ENCODE assay signal across 20 cellular contexts in genomic region chr5:55523293-55523692, GRCh38. TPM values are rescaled to one million over a fixed set of nuclear protein-coding genes. Genes with fewer than 3 reads are reported as not detected.
DNase-seq lines count a peak whose midpoint lies in the region; ATAC-seq, FAIRE-seq and TF ChIP-seq lines count a peak whose summit lies in the region.
"Had no signal": no experiment of that assay in that cellular context is flagged by ENCODE, and none has a peak within 500 bp of the region (broad histone marks: within the 10 kb centered on the region; RNA-seq: fewer than 3 reads in every experiment).

No MANE protein-coding gene starts in this region.

- 90% methylated on average over 2 of the region's 2 CpGs for WGBS in A549 (ENCODE audit: missing lambda C conversion rate)
- 96% methylated on average over 2 of the region's 2 CpGs for WGBS in esophagus muscularis mucosa
- WGBS in trophoblast cell (ENCODE audit: extremely low coverage, insufficient coverage, insufficient read length), result no CpG with 5 or more reads among the region's 2 CpGs

- H3K27me3 Mint-ChIP-seq in activated CD8-positive, alpha-beta T cell treated with anti-CD3 and anti-CD28 coated beads, Interleukin-2, amount 10 ng/mL, durations not matched to agents 7 days and 5 days (ENCODE audit: low read depth), result no peaks in the 10 kb centered on the region
- H3K27me3 Mint-ChIP-seq: B cell had no signal

- H2AFZ ChIP-seq in trophoblast cell (ENCODE audit: insufficient read depth, low read length, poor library complexity), result no peak overlapping the region
- H2AFZ ChIP-seq: GM23338 had no signal

- H3K27me3 ChIP-seq in esophagus muscularis mucosa, result no peaks in the 10 kb centered on the region
- H3K27me3 ChIP-seq in trophoblast cell (ENCODE audit: insufficient read depth, low read length), result no peaks in the 10 kb centered on the region
- H3K27me3 ChIP-seq: BLaER1 had no signal

- no peak for TF ChIP-seq POLR2A in A549 (IDR thresholded peaks at IDR 0.05; ENCODE audit: low read length)
- TF ChIP-seq POLR2A in esophagus muscularis mucosa (IDR thresholded peaks at IDR 0.05; ENCODE audit: low read depth), result no peak

- no peak overlapping the region for H3K18ac ChIP-seq in trophoblast cell (ENCODE audit: low read length)

- H3K79me2 ChIP-seq in trophoblast cell (ENCODE audit: control insufficient read depth, insufficient read depth, low read length, poor library complexity), result peaks cover 5% of the 10 kb centered on the region

- TF ChIP-seq RAD21 in A549 (conservative IDR thresholded peaks at IDR 0.05 in 1 of 2, IDR thresholded peaks at IDR 0.05 in 1 of 2), result no peak

- no peak overlapping the region for H4K8ac ChIP-seq in trophoblast cell (ENCODE audit: low read depth, low read length)

- TF ChIP-seq EP300 in A549 (IDR thresholded peaks at IDR 0.05), result no peak
- TF ChIP-seq EP300 in esophagus muscularis mucosa (IDR thresholded peaks at IDR 0.05), result no peak

- peaks cover 36% of the 10 kb centered on the region for H3K36me3 Mint-ChIP-seq in activated CD8-positive, alpha-beta T cell treated with anti-CD3 and anti-CD28 coated beads, Interleukin-2, amount 10 ng/mL, durations not matched to agents 7 days and 5 days (ENCODE audit: low read depth)
- H3K36me3 Mint-ChIP-seq: CD4-positive, CD25-positive, alpha-beta regulatory T cell had no signal

- H3K14ac ChIP-seq in trophoblast cell (ENCODE audit: low read length), result no peak overlapping the region

- H3K4me1 ChIP-seq in A549 (peaks cover 11% of the 10 kb centered on the region; the same call in 2 of the 3 replicates), esophagus muscularis mucosa (peaks cover 14 to 71% (median 59%) of the 10 kb centered on the region in 4 donors), trophoblast cell (ENCODE audit: control insufficient read depth in 1 of 2, insufficient read depth in 2 of 2, low read length in 2 of 2) (peaks cover 2 to 4% of the 10 kb centered on the region in 2 experiments)
- H3K4me1 ChIP-seq: BLaER1 had no signal

- H3K9me3 Mint-ChIP-seq in activated CD8-positive, alpha-beta T cell treated with anti-CD3 and anti-CD28 coated beads, Interleukin-2, amount 10 ng/mL, durations not matched to agents 7 days and 5 days (ENCODE audit: insufficient read depth), result no peaks in the 10 kb centered on the region
- H3K9me3 Mint-ChIP-seq: CD4-positive, CD25-positive, alpha-beta regulatory T cell; CD8-positive, alpha-beta T cell; GM23338; H9 had no signal

- no peak overlapping the region for H4K12ac ChIP-seq in trophoblast cell (ENCODE audit: low read depth, low read length)

- no peak overlapping the region for H3K4me3 Mint-ChIP-seq in activated CD8-positive, alpha-beta T cell treated with anti-CD3 and anti-CD28 coated beads, Interleukin-2, amount 10 ng/mL, durations not matched to agents 7 days and 5 days
- H3K4me3 Mint-ChIP-seq: B cell; CD4-positive, CD25-positive, alpha-beta regulatory T cell; CD8-positive, alpha-beta T cell; GM23338; H9 had no signal

- no peak overlapping the region for H3K9ac ChIP-seq in trophoblast cell (ENCODE audit: low read length)
- H3K9ac ChIP-seq: BLaER1 had no signal

- H2BK5ac ChIP-seq in trophoblast cell (ENCODE audit: low read depth, low read length, poor library complexity), result no peak overlapping the region

- H3K4me2 ChIP-seq in A549 (0 out of 3 replicates have a peak overlapping the region, but pooled peaks have one; percentile 10), trophoblast cell (ENCODE audit: low read length) (no peak overlapping the region)
- H3K4me2 ChIP-seq: BLaER1, GM23338 had no signal

- ATAC-seq in A549 (no peak), HG02938 (IDR thresholded peaks at IDR 0.05; ENCODE audit: unreplicated experiment) (no peak), GM19035 (IDR thresholded peaks at IDR 0.05; ENCODE audit: unreplicated experiment) (no peak), HG02870 (IDR thresholded peaks at IDR 0.05; ENCODE audit: unreplicated experiment) (no peak)
- ATAC-seq in activated CD8-positive, alpha-beta T cell treated with anti-CD3 and anti-CD28 coated beads, Interleukin-2, amount 10 ng/mL, durations not matched to agents 7 days and 5 days, result no peak
- ATAC-seq: CD8-positive, alpha-beta T cell; GM23338; HCT116 had no signal

- no peak for FAIRE-seq in A549 (lab: Jason Lieb, UNC)
- FAIRE-seq: G401.6, GM12892, GM19239 had no signal

- intact Hi-C loops in esophagus muscularis mucosa (cut with DNase I), result no loop called here

- H3K4me3 ChIP-seq in A549, result no peak overlapping the region
- no peak overlapping the region for H3K4me3 ChIP-seq in esophagus muscularis mucosa
- H3K4me3 ChIP-seq in trophoblast cell (ENCODE audit: low read depth, low read length), result no peak overlapping the region
- H3K4me3 ChIP-seq: BLaER1, GM23338 had no signal

- no peak for DNase-seq in A549 (ENCODE audit: low read depth in 1 of 2, low spot score in 1 of 2)
- peak; percentile 55 for DNase-seq in esophagus muscularis mucosa (ENCODE audit: extremely low spot score)
- peak; percentile 33 to 77 for DNase-seq in trophoblast cell
- no peak for DNase-seq in activated CD8-positive, alpha-beta T cell treated with anti-CD3 and anti-CD28 coated beads, Interleukin-2, amount 10 ng/mL, durations not matched to agents 7 days and 5 days
- DNase-seq: Caco-2; CD4-positive, CD25-positive, alpha-beta regulatory T cell; CD8-positive, alpha-beta T cell; DMS153; DND-41; H9 had no signal

- no peak overlapping the region for H4K91ac ChIP-seq in trophoblast cell (ENCODE audit: low read depth, low read length)

- POLR2A ChIA-PET in A549 (lab: Yijun Ruan, JAX), result no interaction called here
- POLR2A ChIA-PET in activated CD8-positive, alpha-beta T cell treated with anti-CD3 and anti-CD28 coated beads, Interleukin-2, amount 10 ng/mL, durations not matched to agents 7 days and 5 days (lab: Charles Lee), result no interaction called here

- no peaks in the 10 kb centered on the region for H3K79me1 ChIP-seq in trophoblast cell (ENCODE audit: low read length)

- no peak overlapping the region for H2BK12ac ChIP-seq in trophoblast cell (ENCODE audit: low read length)

- H3K36me3 ChIP-seq in esophagus muscularis mucosa, result peaks cover 0 to 4% (median 0%) of the 10 kb centered on the region in 4 donors
- peaks cover 2 to 6% of the 10 kb centered on the region in 2 experiments for H3K36me3 ChIP-seq in trophoblast cell (ENCODE audit: control insufficient read depth in 1 of 2, insufficient read depth in 2 of 2, low read length in 2 of 2)
- H3K36me3 ChIP-seq: BLaER1 had no signal

- TF ChIP-seq CTCF in A549 (IDR thresholded peaks at IDR 0.05) (no peak), esophagus muscularis mucosa (IDR thresholded peaks at IDR 0.05) (no peak)

- H2AK5ac ChIP-seq in trophoblast cell (ENCODE audit: low read length), result no peak overlapping the region

- H3K9me3 ChIP-seq in A549 (no peaks in the 10 kb centered on the region), esophagus muscularis mucosa (no peaks in the 10 kb centered on the region), trophoblast cell (ENCODE audit: insufficient read depth, low read depth, low read length) (no peaks in the 10 kb centered on the region)
- H3K9me3 ChIP-seq: BLaER1, Caco-2 had no signal

- H3K27ac Mint-ChIP-seq in activated CD8-positive, alpha-beta T cell treated with anti-CD3 and anti-CD28 coated beads, Interleukin-2, amount 10 ng/mL, durations not matched to agents 7 days and 5 days, result no peak overlapping the region
- H3K27ac Mint-ChIP-seq: B cell; CD8-positive, alpha-beta T cell had no signal

- no peak overlapping the region for H3K23ac ChIP-seq in trophoblast cell (ENCODE audit: low read length)

- H3K4me1 Mint-ChIP-seq in activated CD8-positive, alpha-beta T cell treated with anti-CD3 and anti-CD28 coated beads, Interleukin-2, amount 10 ng/mL, durations not matched to agents 7 days and 5 days (ENCODE audit: low read depth), result peaks cover 5% of the 10 kb centered on the region
- H3K4me1 Mint-ChIP-seq: B cell had no signal

- CTCF ChIA-PET in A549 (lab: Yijun Ruan, JAX), result no interaction called here
- CTCF ChIA-PET in activated CD8-positive, alpha-beta T cell treated with anti-CD3 and anti-CD28 coated beads, Interleukin-2, amount 10 ng/mL, durations not matched to agents 7 days and 5 days (lab: Charles Lee), result interaction anchor here (0.6 kb wide), 1 partner anchor 9 kb away, joined by 3 read pairs; no protein-coding TSS in a partner anchor

- H3K27ac ChIP-seq in A549, result no peak overlapping the region
- H3K27ac ChIP-seq in esophagus muscularis mucosa (replicated peaks in 1 of 4), result no peak overlapping the region
- H3K27ac ChIP-seq in trophoblast cell (ENCODE audit: low read depth, low read length), result no peak overlapping the region
- H3K27ac ChIP-seq: BLaER1 had no signal

- no peak overlapping the region for H2BK120ac ChIP-seq in trophoblast cell (ENCODE audit: insufficient read depth, low read length, poor library complexity)

- peak overlapping the region; percentile 58 for H3K4ac ChIP-seq in trophoblast cell (ENCODE audit: low read depth, low read length)

TF ChIP-seq in A549, 52 proteins besides CTCF, POLR2A, EP300 and RAD21 (continues in another document):
- TF ChIP-seq HOXB13 (CRISPR knock-in tag; IDR thresholded peaks at IDR 0.05; ENCODE audit: low read depth) (no peak), HEYL (CRISPR knock-in tag; IDR thresholded peaks at IDR 0.05) (no peak), ZFP36 (IDR thresholded peaks at IDR 0.05; ENCODE audit: borderline replicate concordance, partially characterized antibody) (no peak), NR3C1 (IDR thresholded peaks at IDR 0.05) (no peak)
- TF ChIP-seq, protein P1, sequence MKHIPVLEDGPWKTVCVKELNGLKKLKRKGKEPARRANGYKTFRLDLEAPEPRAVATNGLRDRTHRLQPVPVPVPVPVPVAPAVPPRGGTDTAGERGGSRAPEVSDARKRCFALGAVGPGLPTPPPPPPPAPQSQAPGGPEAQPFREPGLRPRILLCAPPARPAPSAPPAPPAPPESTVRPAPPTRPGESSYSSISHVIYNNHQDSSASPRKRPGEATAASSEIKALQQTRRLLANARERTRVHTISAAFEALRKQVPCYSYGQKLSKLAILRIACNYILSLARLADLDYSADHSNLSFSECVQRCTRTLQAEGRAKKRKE (CRISPR knock-in tag; IDR thresholded peaks at IDR 0.05; ENCODE audit: low read depth), result no peak

RNA-seq across cellular contexts. Expression of gene PLPP1, which starts 11.5 kb away (rescaled TPM):
- polyA plus RNA-seq in A549 (2011; rRNA removed) (71.6 and 80.5 TPM in 2 replicates), A549 (2017; fragmentation: RNase III; extraction: RNeasy Plus Mini Kit Qiagen cat#74134 plus additional on column Dnase treatment) (23.9 to 40.4 TPM (median 37.7 TPM) in 3 replicates)
- 18.4 and 22.0 TPM in 2 replicates for polyA plus RNA-seq in A549 (2012; cell fraction: cytosol; rRNA removed)
- 17.4 and 22.9 TPM in 2 replicates for polyA plus RNA-seq in A549 (2012; cell fraction: nucleus; rRNA removed)
- 27.3 and 27.7 TPM in 2 replicates for polyA minus RNA-seq in A549 (2011; rRNA and poly(A)+ RNA removed)
- 100 to 1,000 TPM; 186 to 306 (median 241) TPM for total RNA-seq in esophagus muscularis mucosa
- polyA plus RNA-seq in trophoblast cell (2013), result 87.5 and 92.7 TPM in 2 replicates
- 10 to 100 TPM; 27.0 to 27.2 TPM for total RNA-seq in activated CD8-positive, alpha-beta T cell treated with anti-CD3 and anti-CD28 coated beads, Interleukin-2, amount 10 ng/mL, durations not matched to agents 7 days and 5 days

Comparison
In these comparisons a context has a peak if more than half of its experiments do, and no peak if none do; other contexts are left out.
1. DNase-seq: peak in esophagus muscularis mucosa (single experiment) and trophoblast cell (2 of 2); none in A549 (0 of 2) and activated CD8-positive, alpha-beta T cell treated with anti-CD3 and anti-CD28 coated beads, Interleukin-2, amount 10 ng/mL, durations not matched to agents 7 days and 5 days (single experiment).
2. RNA of gene PLPP1, which starts 11.5 kb away (total RNA-seq): 186 to 306 TPM in esophagus muscularis mucosa; 27.0 to 27.2 TPM in activated CD8-positive, alpha-beta T cell treated with anti-CD3 and anti-CD28 coated beads, Interleukin-2, amount 10 ng/mL, durations not matched to agents 7 days and 5 days; every median in the first group is over 4 times any median in the second.